Comparison of ENCODE assay signal across 14 cellular contexts in the genomic region with DNA sequence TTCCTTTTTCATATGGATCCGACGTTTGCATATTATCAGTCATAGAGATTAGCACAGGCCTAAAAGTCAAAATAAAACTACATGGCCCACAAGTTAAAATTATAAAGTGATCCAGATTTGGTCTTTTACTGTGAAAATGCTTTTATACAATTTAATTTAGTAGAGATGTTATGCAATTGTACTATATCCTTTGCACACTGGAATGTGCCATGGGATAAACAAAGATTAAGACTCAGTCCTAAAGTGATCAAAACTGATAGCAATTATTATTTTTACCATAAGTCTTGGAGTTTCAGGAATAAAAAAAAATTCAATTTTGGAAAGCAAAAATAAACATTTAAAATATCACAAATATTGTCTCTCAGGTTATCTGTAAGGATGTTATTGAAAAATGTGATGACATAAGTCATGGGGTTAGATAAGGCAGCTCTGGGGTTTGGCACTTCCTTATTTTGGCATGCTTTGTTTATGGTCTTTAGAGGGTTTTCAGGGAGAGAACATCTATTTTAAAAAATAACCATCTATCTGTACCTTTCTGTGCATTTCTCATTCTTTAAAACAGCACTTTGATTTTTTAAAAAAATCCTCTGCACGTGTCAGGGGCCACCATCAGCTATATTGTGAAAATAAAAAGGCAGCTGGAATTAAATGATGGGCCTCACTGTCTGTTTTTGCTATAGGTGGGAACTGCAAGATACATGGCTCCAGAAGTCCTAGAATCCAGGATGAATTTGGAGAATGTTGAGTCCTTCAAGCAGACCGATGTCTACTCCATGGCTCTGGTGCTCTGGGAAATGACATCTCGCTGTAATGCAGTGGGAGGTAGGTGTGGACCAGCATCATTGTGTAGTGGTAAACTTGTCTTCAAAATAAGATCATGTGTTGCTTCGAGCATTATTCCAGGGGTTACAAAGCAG.
A peak's percentile ranks its signal among the peaks of the same experiment; 100 is the strongest.
DNase-seq lines count a peak whose midpoint lies in the region; ATAC-seq and TF ChIP-seq lines count a peak whose summit lies in the region.
"Had no signal": no experiment of that assay in that cellular context is flagged by ENCODE, and none has a peak within 500 bp of the region (broad histone marks: within the 10 kb centered on the region; RNA-seq: fewer than 3 reads in every experiment).

No MANE protein-coding gene starts in this region.

- no peaks in the 10 kb centered on the region for H3K79me2 ChIP-seq in Karpas-422 (ENCODE audit: low read length)

- peak overlapping the region; percentile 91 for H3K27ac Mint-ChIP-seq in activated naive CD4-positive, alpha-beta T cell treated with anti-CD3 and anti-CD28 coated beads, Interleukin-2, amount 50 U/mL, for 24 hours
- H3K27ac Mint-ChIP-seq in T-helper 17 cell (peak overlapping the region; percentile 83), endothelial cell (ENCODE audit: unreplicated experiment) (no peak overlapping the region)
- H3K27ac Mint-ChIP-seq in stimulated activated naive CD8-positive, alpha-beta T cell treated with anti-CD3 and anti-CD28 coated beads, Interleukin-15, amount 100 ng/mL, for 72 hours = peak overlapping the region; percentile 83 to 85

- no peaks in the 10 kb centered on the region for H3K36me3 ChIP-seq in Karpas-422 (ENCODE audit: insufficient read depth, low read length)

- H3K36me3 Mint-ChIP-seq in activated naive CD4-positive, alpha-beta T cell treated with anti-CD3 and anti-CD28 coated beads, Interleukin-2, amount 50 U/mL, for 24 hours = peaks cover 78% of the 10 kb centered on the region
- peaks cover 20% of the 10 kb centered on the region for H3K36me3 Mint-ChIP-seq in T-helper 17 cell (ENCODE audit: low read depth)
- H3K36me3 Mint-ChIP-seq in endothelial cell (ENCODE audit: low read depth, unreplicated experiment) = peaks cover 84% of the 10 kb centered on the region

- H3K27me3 ChIP-seq in Karpas-422 (ENCODE audit: low read length) = no peaks in the 10 kb centered on the region; the same call in 1 of the 2 replicates

- no peak for DNase-seq in activated naive CD4-positive, alpha-beta T cell (lab: John Stamatoyannopoulos, UW)
- DNase-seq in T-helper 17 cell (no peak), endothelial cell (ENCODE audit: low spot score) (no peak), Karpas-422 (no peak), NCI-H226 (no peak)
- no peak for DNase-seq in stimulated activated naive CD8-positive, alpha-beta T cell treated with anti-CD3 and anti-CD28 coated beads, Interleukin-15, amount 100 ng/mL, for 72 hours
- DNase-seq: activated CD8-positive, alpha-beta memory T cell treated with anti-CD3 and anti-CD28 coated beads for 24 hours; head of caudate nucleus; NCI-H146; NCI-H524; posterior cingulate gyrus; SIG-M5 had no signal

- H3K9me3 ChIP-seq in T-helper 17 cell (ENCODE audit: control insufficient read depth, low read length, poor library complexity, severe bottlenecking) = no peaks in the 10 kb centered on the region
- no peaks in the 10 kb centered on the region for H3K9me3 ChIP-seq in Karpas-422 (ENCODE audit: low read length)

- no peak for TF ChIP-seq CTCF in endothelial cell (IDR thresholded peaks at IDR 0.05; ENCODE audit: unreplicated experiment)

- peak; percentile 59 for ATAC-seq in T-helper 17 cell
- ATAC-seq in stimulated activated naive CD8-positive, alpha-beta T cell treated with anti-CD3 and anti-CD28 coated beads, Interleukin-15, amount 100 ng/mL, for 72 hours = no peak
- ATAC-seq in HG03095 (IDR thresholded peaks at IDR 0.05; ENCODE audit: unreplicated experiment) = no peak

- peak overlapping the region; percentile 78 for H3K4me3 Mint-ChIP-seq in activated naive CD4-positive, alpha-beta T cell treated with anti-CD3 and anti-CD28 coated beads, Interleukin-2, amount 50 U/mL, for 24 hours
- H3K4me3 Mint-ChIP-seq in T-helper 17 cell = peak overlapping the region; percentile 7
- peak overlapping the region; percentile 61 for H3K4me3 Mint-ChIP-seq in endothelial cell (ENCODE audit: unreplicated experiment)
- H3K4me3 Mint-ChIP-seq in stimulated activated naive CD8-positive, alpha-beta T cell treated with anti-CD3 and anti-CD28 coated beads, Interleukin-15, amount 100 ng/mL, for 72 hours = peak overlapping the region in 1 of 2 donors; percentile 23

- H3K27me3 Mint-ChIP-seq in activated naive CD4-positive, alpha-beta T cell treated with anti-CD3 and anti-CD28 coated beads, Interleukin-2, amount 50 U/mL, for 24 hours = no peaks in the 10 kb centered on the region
- H3K27me3 Mint-ChIP-seq in T-helper 17 cell (no peaks in the 10 kb centered on the region), endothelial cell (ENCODE audit: unreplicated experiment) (peaks cover 4% of the 10 kb centered on the region)
- no peaks in the 10 kb centered on the region for H3K27me3 Mint-ChIP-seq in stimulated activated naive CD8-positive, alpha-beta T cell treated with anti-CD3 and anti-CD28 coated beads, Interleukin-15, amount 100 ng/mL, for 72 hours

- H3K4me3 ChIP-seq in Karpas-422 (ENCODE audit: low read length) = no peak overlapping the region

- no peak overlapping the region for H3K4me2 ChIP-seq in Karpas-422 (ENCODE audit: low read depth, low read length, poor library complexity, severe bottlenecking)

- peaks cover 8% of the 10 kb centered on the region for H3K9me3 Mint-ChIP-seq in activated naive CD4-positive, alpha-beta T cell treated with anti-CD3 and anti-CD28 coated beads, Interleukin-2, amount 50 U/mL, for 24 hours
- H3K9me3 Mint-ChIP-seq in endothelial cell (ENCODE audit: unreplicated experiment) = no peaks in the 10 kb centered on the region
- H3K9me3 Mint-ChIP-seq in stimulated activated naive CD8-positive, alpha-beta T cell treated with anti-CD3 and anti-CD28 coated beads, Interleukin-15, amount 100 ng/mL, for 72 hours = peaks cover 4 to 7% of the 10 kb centered on the region in 2 donors

- no peak overlapping the region for H3K27ac ChIP-seq in Karpas-422 (ENCODE audit: low read length)

- no peaks in the 10 kb centered on the region for H4K20me1 ChIP-seq in Karpas-422 (ENCODE audit: insufficient read depth, low read depth, low read length)

- no peak overlapping the region for H2AFZ ChIP-seq in Karpas-422 (ENCODE audit: low read length)

- H3K9me2 ChIP-seq in Karpas-422 (replicated peaks; ENCODE audit: insufficient read depth, low read length) = no peaks in the 10 kb centered on the region

- H3K9ac ChIP-seq in Karpas-422 (ENCODE audit: low read length) = no peak overlapping the region

- peaks cover 100% of the 10 kb centered on the region for H3K4me1 Mint-ChIP-seq in activated naive CD4-positive, alpha-beta T cell treated with anti-CD3 and anti-CD28 coated beads, Interleukin-2, amount 50 U/mL, for 24 hours
- H3K4me1 Mint-ChIP-seq in T-helper 17 cell (peaks cover 65% of the 10 kb centered on the region), endothelial cell (ENCODE audit: unreplicated experiment) (peaks cover 36% of the 10 kb centered on the region)
- peaks cover 98% of the 10 kb centered on the region for H3K4me1 Mint-ChIP-seq in stimulated activated naive CD8-positive, alpha-beta T cell treated with anti-CD3 and anti-CD28 coated beads, Interleukin-15, amount 100 ng/mL, for 72 hours

- H3K4me1 ChIP-seq in Karpas-422 (ENCODE audit: low read length) = no peaks in the 10 kb centered on the region
